Comparison of ENCODE assay signal across 21 cellular contexts in the genomic region with DNA sequence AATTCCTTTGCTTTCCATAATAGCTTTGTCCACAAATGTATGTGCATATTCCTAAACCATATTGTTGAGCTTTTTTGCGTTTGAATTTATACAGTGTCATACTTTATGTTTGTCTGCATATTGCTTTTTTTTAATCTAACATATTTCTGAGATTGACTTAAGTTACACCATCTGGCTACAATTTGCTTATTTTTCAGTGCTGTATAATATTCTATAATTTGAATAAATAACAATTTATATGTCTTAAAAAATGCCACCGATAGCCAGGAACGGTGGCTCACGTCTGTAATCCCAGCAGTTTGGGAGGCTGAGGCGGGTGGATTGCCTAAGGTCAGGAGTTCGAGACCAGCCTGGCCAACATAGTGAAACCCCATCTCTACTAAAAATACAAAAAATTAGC. TPM values are rescaled to one million over a fixed set of nuclear protein-coding genes. Genes with fewer than 3 reads are reported as not detected.
"Had no signal": no experiment of that assay in that cellular context is flagged by ENCODE, and none has a peak within 500 bp of the region (broad histone marks: within the 10 kb centered on the region; RNA-seq: fewer than 3 reads in every experiment).

No MANE protein-coding gene starts in this region.

- H3K4me1 ChIP-seq: psoas muscle had no signal

- H3K4me3 ChIP-seq: body of pancreas had no signal

- H3K27ac ChIP-seq: body of pancreas, psoas muscle, right lobe of liver had no signal

- H3K36me3 Mint-ChIP-seq: activated naive CD4-positive, alpha-beta T cell treated with anti-CD3 and anti-CD28 coated beads, Interleukin-2, amount 50 U/mL, for 24 hours; naive B cell had no signal

- H3K9me3 ChIP-seq: body of pancreas, gastroesophageal sphincter, lower lobe of right lung, psoas muscle, right lobe of liver, spleen had no signal

- ATAC-seq: body of pancreas, gastroesophageal sphincter, psoas muscle had no signal

- DNase-seq: activated CD4-positive, alpha-beta T cell treated with anti-CD3 and anti-CD28 coated beads for 48 hours; activated CD8-positive, alpha-beta memory T cell treated with anti-CD3 and anti-CD28 coated beads for 24 hours; activated effector memory CD4-positive, alpha-beta T cell treated with Interleukin-2 at 50 U/mL for 16 hours; body of pancreas; cortex of kidney; effector CD8-positive, alpha-beta T cell; left cardiac atrium; lower lobe of right lung; naive B cell; psoas muscle; right lobe of liver; spleen; stimulated activated CD4-positive, alpha-beta T cell treated with anti-CD3 and anti-CD28 coated beads, Interleukin-1b, Interleukin-23, amount 100 ng/mL, for 48 hours; stimulated activated naive B cell treated with anti-CD40 and anti-IgM and Interleukin-4, amounts not matched to agents 10 μg/mL and 1 μg/mL and 100 μg/mL, for 72 hours; substantia nigra; T-helper 9 cell; trophoblast cell had no signal

- H3K9me3 Mint-ChIP-seq: activated naive CD4-positive, alpha-beta T cell treated with anti-CD3 and anti-CD28 coated beads, Interleukin-2, amount 50 U/mL, for 24 hours; central memory CD8-positive, alpha-beta T cell; naive B cell; stimulated activated naive B cell treated with anti-CD40 and anti-IgM and Interleukin-4, amounts not matched to agents 10 μg/mL and 1 μg/mL and 100 μg/mL, for 72 hours had no signal

- H3K36me3 ChIP-seq: gastroesophageal sphincter, lower lobe of right lung, right lobe of liver had no signal

RNA-seq across cellular contexts. Expression of a gene that starts 1.5 kb away (rescaled TPM):
- total RNA-seq: body of pancreas had no signal

RNA-seq across cellular contexts. Expression of a gene that starts 7.9 kb away (rescaled TPM):
- total RNA-seq: body of pancreas, gastroesophageal sphincter, left cardiac atrium, lower lobe of right lung, osteoblast, psoas muscle, right lobe of liver had no signal
- polyA plus RNA-seq: psoas muscle had no signal
